ENCODE assay signal across 9 cellular contexts in genomic region chr18:54294274-54294673, GRCh38.
"Had no signal": no experiment of that assay in that cellular context is flagged by ENCODE, and none has a peak within 500 bp of the region (broad histone marks: within the 10 kb centered on the region; RNA-seq: fewer than 3 reads in every experiment).

No MANE protein-coding gene starts in this region.

- DNase-seq: H9, HCEC 1CT, Karpas-422, KBM-7 had no signal

- ATAC-seq: GM23338 had no signal

- H3K4me3 ChIP-seq: GM23338 had no signal

- H3K4me2 ChIP-seq: GM23338, KMS-11 had no signal

- H3K27ac ChIP-seq: KMS-11 had no signal

- FAIRE-seq: H1, H54, HTR-8/SVneo had no signal
